Comparison of ENCODE assay signal across 8 cellular contexts in the genomic region with DNA sequence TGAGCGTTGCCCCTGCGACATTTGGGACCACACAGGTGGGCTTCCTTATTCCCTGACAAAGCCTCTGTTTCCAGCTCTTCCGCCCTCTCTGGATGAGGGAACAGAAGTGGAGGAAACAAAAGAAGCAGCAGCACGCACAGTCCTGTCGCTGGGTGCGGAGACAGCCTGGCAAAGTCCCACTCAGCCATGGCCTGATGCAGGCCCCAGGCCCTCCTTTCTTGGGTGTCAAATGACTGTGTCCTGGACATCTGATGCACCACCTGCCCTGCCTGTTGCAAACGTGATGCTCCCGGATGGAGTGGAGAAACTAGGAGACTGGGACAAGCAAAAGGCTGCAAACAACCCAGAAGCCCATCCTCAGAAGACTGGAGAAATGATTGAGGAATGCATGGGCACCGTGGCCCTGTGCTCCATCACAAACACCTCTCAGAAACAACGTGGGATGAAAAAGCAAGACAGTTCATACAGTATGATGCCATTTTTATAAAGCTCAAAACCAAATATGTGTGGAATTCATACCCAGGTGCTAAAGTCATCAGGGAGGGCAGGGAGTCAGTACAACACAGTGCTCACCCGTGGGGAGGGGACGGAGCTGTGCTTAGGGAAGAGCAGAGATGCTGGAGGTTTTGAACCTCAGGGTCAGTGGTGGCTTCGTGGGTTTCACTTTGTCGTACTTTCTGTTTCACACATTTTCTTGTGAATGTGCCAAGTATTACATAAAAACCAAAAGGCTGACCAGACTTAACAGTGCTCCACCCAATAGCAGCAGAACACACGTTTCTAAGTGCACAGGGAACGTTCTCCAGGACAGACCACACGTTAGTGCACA. TPM values are rescaled to one million over a fixed set of nuclear protein-coding genes. Genes with fewer than 3 reads are reported as not detected.
DNase-seq lines count a peak whose midpoint lies in the region; ATAC-seq and TF ChIP-seq lines count a peak whose summit lies in the region.

No MANE protein-coding gene starts in this region.

- H3F3A ChIP-seq in SK-N-SH (replicated peaks; ENCODE audit: insufficient read depth), result peaks cover 11% of the 10 kb centered on the region

- CTCF ChIA-PET in SK-N-SH (lab: Yijun Ruan, JAX), result interaction anchor here (1.2 kb wide), 1 partner anchor 20 kb away, joined by 4 read pairs; no protein-coding TSS in a partner anchor

- WGBS in SK-N-SH (ENCODE audit: low lambda C conversion rate), result 72% methylated on average over 17 of the region's 17 CpGs

- no peaks in the 10 kb centered on the region for H3K9me3 ChIP-seq in SK-N-SH

- no peak overlapping the region for H3K9ac ChIP-seq in SK-N-SH

- no peaks in the 10 kb centered on the region for H4K20me1 ChIP-seq in SK-N-SH (ENCODE audit: insufficient read depth)

- no peaks in the 10 kb centered on the region for H3K79me2 ChIP-seq in SK-N-SH (ENCODE audit: insufficient read depth)

- peaks cover 7 to 30% of the 10 kb centered on the region in 2 experiments; a peak in 2 of 4 replicates for H3K4me1 ChIP-seq in SK-N-SH (ENCODE audit: control insufficient read depth in 1 of 2, insufficient read depth in 2 of 2, low read depth in 1 of 2, low read length in 1 of 2)

- no peak overlapping the region for H2AFZ ChIP-seq in SK-N-SH (ENCODE audit: low read depth)

- TF ChIP-seq EP300 in SK-N-SH (IDR thresholded peaks at IDR 0.05; ENCODE audit: borderline replicate concordance in 1 of 2, low read depth in 1 of 2, low read length in 1 of 2), result no peak

- no peaks in the 10 kb centered on the region for H3K9me2 ChIP-seq in SK-N-SH

- POLR2A ChIA-PET in SK-N-SH (lab: Yijun Ruan, JAX), result interaction anchor here (0.7 to 1.1 kb wide), 2 partner anchors 31 to 79 kb away, joined by 3 read pairs; a partner anchor contains a TSS

- intact Hi-C loops in sciatic nerve (cut with DNase I), result no loop called here

- no peaks in the 10 kb centered on the region for H3K27me3 ChIP-seq in SK-N-SH (ENCODE audit: insufficient read depth)

- peak; percentile 55 for ATAC-seq in HG02938 (IDR thresholded peaks at IDR 0.05; ENCODE audit: unreplicated experiment)
- peak; percentile 75 for ATAC-seq in sciatic nerve

- H3K4me2 ChIP-seq in SK-N-SH, result no peak overlapping the region

- TF ChIP-seq RAD21 in SK-N-SH (IDR thresholded peaks at IDR 0.05; ENCODE audit: low read length), result no peak

- DNase-seq in activated naive CD4-positive, alpha-beta T cell treated with Interleukin-2 at 50 U/mL for 16 hours, result peak; percentile 17
- DNase-seq in activated naive CD4-positive, alpha-beta T cell treated with anti-CD3 and anti-CD28 coated beads, Interleukin-2, amount 50 U/mL, for 16 hours, result no peak
- DNase-seq in SK-N-SH, result no peak
- peak; percentile 87 for DNase-seq in fibroblast of villous mesenchyme (ENCODE audit: low read depth)
- DNase-seq in sciatic nerve (ENCODE audit: low spot score), result no peak
- no peak for DNase-seq in effector CD4-positive, alpha-beta T cell
- DNase-seq in SW480 (ENCODE audit: low spot score), result no peak

- peak overlapping the region in 1 of 2 experiments; percentile 62; a peak in 1 of 4 replicates for H3K27ac ChIP-seq in SK-N-SH (ENCODE audit: low read depth in 2 of 2, low read length in 1 of 2)

- no peak for TF ChIP-seq CTCF in SK-N-SH (IDR thresholded peaks at IDR 0.05)
- TF ChIP-seq CTCF in fibroblast of villous mesenchyme (IDR thresholded peaks at IDR 0.05; ENCODE audit: insufficient read depth, low read depth, low read length), result no peak

- H3K36me3 ChIP-seq in SK-N-SH (replicated peaks in 1 of 2; ENCODE audit: control insufficient read depth in 1 of 2, insufficient read depth in 2 of 2, low read length in 1 of 2), result peaks cover 9 to 34% of the 10 kb centered on the region in 2 experiments

- H3K4me3 ChIP-seq in SK-N-SH (ENCODE audit: low read depth in 2 of 2, low read length in 1 of 2) (no peak overlapping the region), fibroblast of villous mesenchyme (ENCODE audit: low read depth, low read length) (no peak overlapping the region)

TF ChIP-seq in SK-N-SH, 30 proteins besides CTCF, POLR2A, EP300 and RAD21 (continues in another document):
- peak; percentile 36; the same call in 1 of the 2 replicates for TF ChIP-seq JUND (IDR thresholded peaks at IDR 0.05)
- TF ChIP-seq RXRA (IDR thresholded peaks at IDR 0.05; ENCODE audit: borderline replicate concordance, low read depth), result no peak
- TF ChIP-seq POLR2AphosphoS5 (IDR thresholded peaks at IDR 0.05; ENCODE audit: low read depth, low read length), result peak; percentile 18; the same call in 1 of the 2 replicates
- no peak for TF ChIP-seq GATA2 (CRISPR knock-in tag; IDR thresholded peaks at IDR 0.05)
- TF ChIP-seq, protein P1, sequence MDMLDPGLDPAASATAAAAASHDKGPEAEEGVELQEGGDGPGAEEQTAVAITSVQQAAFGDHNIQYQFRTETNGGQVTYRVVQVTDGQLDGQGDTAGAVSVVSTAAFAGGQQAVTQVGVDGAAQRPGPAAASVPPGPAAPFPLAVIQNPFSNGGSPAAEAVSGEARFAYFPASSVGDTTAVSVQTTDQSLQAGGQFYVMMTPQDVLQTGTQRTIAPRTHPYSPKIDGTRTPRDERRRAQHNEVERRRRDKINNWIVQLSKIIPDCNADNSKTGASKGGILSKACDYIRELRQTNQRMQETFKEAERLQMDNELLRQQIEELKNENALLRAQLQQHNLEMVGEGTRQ (IDR thresholded peaks at IDR 0.05; ENCODE audit: borderline replicate concordance, low read depth, low read length), result no peak
- TF ChIP-seq TCF12 (IDR thresholded peaks at IDR 0.05), result no peak
- TF ChIP-seq SIN3A (IDR thresholded peaks at IDR 0.05; ENCODE audit: borderline replicate concordance, low read depth, low read length), result no peak
- 0 out of 2 replicates have a peak, but pooled peaks have one; percentile 18 for TF ChIP-seq TEAD4 (IDR thresholded peaks at IDR 0.05; ENCODE audit: borderline replicate concordance, insufficient read depth)
- no peak for TF ChIP-seq YY1 (IDR thresholded peaks at IDR 0.05; ENCODE audit: low read depth)
- no peak for TF ChIP-seq CHD2 (IDR thresholded peaks at IDR 0.05; ENCODE audit: low read length, partially characterized antibody)
- no peak for TF ChIP-seq MXI1 (IDR thresholded peaks at IDR 0.05; ENCODE audit: low read depth, low read length)
- TF ChIP-seq FOSL2 (IDR thresholded peaks at IDR 0.05; ENCODE audit: borderline replicate concordance, low read depth), result 0 out of 2 replicates have a peak, but pooled peaks have one; percentile 14
- no peak for TF ChIP-seq RFX5 (IDR thresholded peaks at IDR 0.05; ENCODE audit: low read length)
- no peak for TF ChIP-seq MEF2A (IDR thresholded peaks at IDR 0.05; ENCODE audit: borderline replicate concordance, low read depth)
- no peak for TF ChIP-seq EZH2phosphoT487 (IDR thresholded peaks at IDR 0.05; ENCODE audit: borderline replicate concordance, low read depth)
- TF ChIP-seq, protein P2, sequence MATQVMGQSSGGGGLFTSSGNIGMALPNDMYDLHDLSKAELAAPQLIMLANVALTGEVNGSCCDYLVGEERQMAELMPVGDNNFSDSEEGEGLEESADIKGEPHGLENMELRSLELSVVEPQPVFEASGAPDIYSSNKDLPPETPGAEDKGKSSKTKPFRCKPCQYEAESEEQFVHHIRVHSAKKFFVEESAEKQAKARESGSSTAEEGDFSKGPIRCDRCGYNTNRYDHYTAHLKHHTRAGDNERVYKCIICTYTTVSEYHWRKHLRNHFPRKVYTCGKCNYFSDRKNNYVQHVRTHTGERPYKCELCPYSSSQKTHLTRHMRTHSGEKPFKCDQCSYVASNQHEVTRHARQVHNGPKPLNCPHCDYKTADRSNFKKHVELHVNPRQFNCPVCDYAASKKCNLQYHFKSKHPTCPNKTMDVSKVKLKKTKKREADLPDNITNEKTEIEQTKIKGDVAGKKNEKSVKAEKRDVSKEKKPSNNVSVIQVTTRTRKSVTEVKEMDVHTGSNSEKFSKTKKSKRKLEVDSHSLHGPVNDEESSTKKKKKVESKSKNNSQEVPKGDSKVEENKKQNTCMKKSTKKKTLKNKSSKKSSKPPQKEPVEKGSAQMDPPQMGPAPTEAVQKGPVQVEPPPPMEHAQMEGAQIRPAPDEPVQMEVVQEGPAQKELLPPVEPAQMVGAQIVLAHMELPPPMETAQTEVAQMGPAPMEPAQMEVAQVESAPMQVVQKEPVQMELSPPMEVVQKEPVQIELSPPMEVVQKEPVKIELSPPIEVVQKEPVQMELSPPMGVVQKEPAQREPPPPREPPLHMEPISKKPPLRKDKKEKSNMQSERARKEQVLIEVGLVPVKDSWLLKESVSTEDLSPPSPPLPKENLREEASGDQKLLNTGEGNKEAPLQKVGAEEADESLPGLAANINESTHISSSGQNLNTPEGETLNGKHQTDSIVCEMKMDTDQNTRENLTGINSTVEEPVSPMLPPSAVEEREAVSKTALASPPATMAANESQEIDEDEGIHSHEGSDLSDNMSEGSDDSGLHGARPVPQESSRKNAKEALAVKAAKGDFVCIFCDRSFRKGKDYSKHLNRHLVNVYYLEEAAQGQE (IDR thresholded peaks at IDR 0.05; ENCODE audit: low read depth, low read length), result no peak
- no peak for TF ChIP-seq FOXJ3 (CRISPR knock-in tag; IDR thresholded peaks at IDR 0.05)
- TF ChIP-seq, protein P3, sequence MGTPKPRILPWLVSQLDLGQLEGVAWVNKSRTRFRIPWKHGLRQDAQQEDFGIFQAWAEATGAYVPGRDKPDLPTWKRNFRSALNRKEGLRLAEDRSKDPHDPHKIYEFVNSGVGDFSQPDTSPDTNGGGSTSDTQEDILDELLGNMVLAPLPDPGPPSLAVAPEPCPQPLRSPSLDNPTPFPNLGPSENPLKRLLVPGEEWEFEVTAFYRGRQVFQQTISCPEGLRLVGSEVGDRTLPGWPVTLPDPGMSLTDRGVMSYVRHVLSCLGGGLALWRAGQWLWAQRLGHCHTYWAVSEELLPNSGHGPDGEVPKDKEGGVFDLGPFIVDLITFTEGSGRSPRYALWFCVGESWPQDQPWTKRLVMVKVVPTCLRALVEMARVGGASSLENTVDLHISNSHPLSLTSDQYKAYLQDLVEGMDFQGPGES (IDR thresholded peaks at IDR 0.05; ENCODE audit: low read depth, low read length), result no peak
- 0 out of 2 replicates have a peak, but pooled peaks have one; percentile 8 for TF ChIP-seq ELF1 (IDR thresholded peaks at IDR 0.05)

RNA-seq across cellular contexts. Expression of a gene that starts 20.9 kb away (rescaled TPM):
- 17.8 and 18.1 TPM in 2 replicates for polyA plus RNA-seq in SK-N-SH (2012; rRNA removed)
- polyA plus RNA-seq in SK-N-SH (2012; cell fraction: cytosol; rRNA removed), result 4.0 and 7.0 TPM in 2 replicates
- polyA plus RNA-seq in SK-N-SH (2012; cell fraction: nucleus; rRNA removed), result 116 and 138 TPM in 2 replicates
- total RNA-seq in fibroblast of villous mesenchyme, result 10.8 and 12.2 TPM in 2 replicates
- 92.7 TPM for total RNA-seq in sciatic nerve

RNA-seq across cellular contexts. Expression of a gene that starts 26.9 kb away (rescaled TPM):
- 6,239 and 6,267 TPM in 2 replicates for polyA plus RNA-seq in SK-N-SH (2012; rRNA removed)
- polyA plus RNA-seq in SK-N-SH (2012; cell fraction: cytosol; rRNA removed), result 7,289 and 8,124 TPM in 2 replicates
- 2,405 and 2,816 TPM in 2 replicates for polyA plus RNA-seq in SK-N-SH (2012; cell fraction: nucleus; rRNA removed)
- 2,028 and 2,422 TPM in 2 replicates for total RNA-seq in fibroblast of villous mesenchyme
- total RNA-seq in sciatic nerve, result 637 TPM

Comparison
In these comparisons a context has a peak if more than half of its experiments do, and no peak if none do; other contexts are left out.
1. DNase-seq: peak in activated naive CD4-positive, alpha-beta T cell treated with Interleukin-2 at 50 U/mL for 16 hours (single experiment) and fibroblast of villous mesenchyme (single experiment); none in activated naive CD4-positive, alpha-beta T cell treated with anti-CD3 and anti-CD28 coated beads, Interleukin-2, amount 50 U/mL, for 16 hours (single experiment), SK-N-SH (single experiment), sciatic nerve (single experiment), effector CD4-positive, alpha-beta T cell (single experiment) and SW480 (single experiment).